In the genomic region with DNA sequence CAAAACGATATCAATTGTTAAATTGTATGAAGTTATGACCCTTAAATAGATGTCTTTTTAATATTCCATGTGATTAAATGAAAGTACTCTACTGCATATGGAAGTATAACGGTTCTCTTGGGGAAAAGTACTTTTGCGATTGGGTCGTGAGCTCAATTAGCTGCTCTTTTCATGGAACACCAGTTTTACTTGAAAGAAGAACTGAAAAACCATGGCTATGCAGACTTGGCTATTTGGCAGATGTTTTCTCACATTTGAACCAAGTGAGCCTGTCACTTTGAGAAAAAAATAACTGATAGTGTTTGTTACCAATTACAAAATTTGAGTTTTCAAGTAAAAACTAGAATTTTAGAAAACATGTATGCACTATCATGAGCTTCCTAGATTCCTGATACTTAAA, we compare ENCODE assay signal across 18 cellular contexts.
"Had no signal": no experiment of that assay in that cellular context is flagged by ENCODE, and none has a peak within 500 bp of the region (broad histone marks: within the 10 kb centered on the region; RNA-seq: fewer than 3 reads in every experiment).

No MANE protein-coding gene starts in this region.

- H3K36me3 ChIP-seq: heart left ventricle, neutrophil, right lobe of liver, thoracic aorta, transverse colon had no signal

- H3K4me3 ChIP-seq: heart left ventricle, psoas muscle, right lobe of liver, thoracic aorta, transverse colon had no signal

- H3K4me1 ChIP-seq: right lobe of liver had no signal

- H3K27me3 ChIP-seq: right lobe of liver, transverse colon had no signal

- DNase-seq: dermis blood vessel endothelial cell; heart left ventricle; hypothalamus; kidney glomerular epithelial cell; mammary epithelial cell; naive thymus-derived CD8-positive, alpha-beta T cell; psoas muscle; retina; right lobe of liver; stimulated activated CD4-positive, alpha-beta T cell treated with anti-CD3 and anti-CD28 coated beads, Interleukin-15, amount 100 ng/mL, for 24 hours; stimulated activated CD4-positive, alpha-beta T cell treated with anti-CD3 and anti-CD28 coated beads, Interleukin-1b, Interleukin-23, amount 100 ng/mL, for 48 hours; stimulated activated CD4-positive, alpha-beta T cell treated with anti-CD3 and anti-CD28 coated beads, Interleukin-4, amount 100 ng/mL, for 24 hours; stimulated activated naive B cell treated with anti-CD40 and anti-IgM and Interleukin-4, amounts not matched to agents 10 μg/mL and 1 μg/mL and 100 μg/mL, for 72 hours; stimulated activated naive CD8-positive, alpha-beta T cell treated with anti-CD3 and anti-CD28 coated beads, Interleukin-15, amount 100 ng/mL, for 72 hours; transverse colon had no signal

- H3K27me3 Mint-ChIP-seq: stimulated activated naive CD8-positive, alpha-beta T cell treated with anti-CD3 and anti-CD28 coated beads, Interleukin-15, amount 100 ng/mL, for 72 hours had no signal

- H3K9me3 ChIP-seq: heart left ventricle, neutrophil, psoas muscle, right lobe of liver, thoracic aorta, transverse colon had no signal

- H3K27ac Mint-ChIP-seq: naive thymus-derived CD8-positive, alpha-beta T cell; stimulated activated naive B cell treated with anti-CD40 and anti-IgM and Interleukin-4, amounts not matched to agents 10 μg/mL and 1 μg/mL and 100 μg/mL, for 72 hours; stimulated activated naive CD8-positive, alpha-beta T cell treated with anti-CD3 and anti-CD28 coated beads, Interleukin-15, amount 100 ng/mL, for 72 hours had no signal

- H3K27ac ChIP-seq: heart left ventricle, neutrophil, psoas muscle, right lobe of liver, thoracic aorta, transverse colon had no signal

- H3K4me3 Mint-ChIP-seq: naive thymus-derived CD8-positive, alpha-beta T cell; stimulated activated naive CD8-positive, alpha-beta T cell treated with anti-CD3 and anti-CD28 coated beads, Interleukin-15, amount 100 ng/mL, for 72 hours had no signal

- ATAC-seq: esophagus mucosa; heart left ventricle; naive thymus-derived CD8-positive, alpha-beta T cell; psoas muscle; right lobe of liver; stimulated activated naive CD8-positive, alpha-beta T cell treated with anti-CD3 and anti-CD28 coated beads, Interleukin-15, amount 100 ng/mL, for 72 hours had no signal

- H3K36me3 Mint-ChIP-seq: naive thymus-derived CD8-positive, alpha-beta T cell; stimulated activated naive B cell treated with anti-CD40 and anti-IgM and Interleukin-4, amounts not matched to agents 10 μg/mL and 1 μg/mL and 100 μg/mL, for 72 hours had no signal

- H3K9me3 Mint-ChIP-seq: naive thymus-derived CD8-positive, alpha-beta T cell; stimulated activated naive B cell treated with anti-CD40 and anti-IgM and Interleukin-4, amounts not matched to agents 10 μg/mL and 1 μg/mL and 100 μg/mL, for 72 hours; stimulated activated naive CD8-positive, alpha-beta T cell treated with anti-CD3 and anti-CD28 coated beads, Interleukin-15, amount 100 ng/mL, for 72 hours had no signal
